ENCODE assay signal across 8 cellular contexts in the genomic region with DNA sequence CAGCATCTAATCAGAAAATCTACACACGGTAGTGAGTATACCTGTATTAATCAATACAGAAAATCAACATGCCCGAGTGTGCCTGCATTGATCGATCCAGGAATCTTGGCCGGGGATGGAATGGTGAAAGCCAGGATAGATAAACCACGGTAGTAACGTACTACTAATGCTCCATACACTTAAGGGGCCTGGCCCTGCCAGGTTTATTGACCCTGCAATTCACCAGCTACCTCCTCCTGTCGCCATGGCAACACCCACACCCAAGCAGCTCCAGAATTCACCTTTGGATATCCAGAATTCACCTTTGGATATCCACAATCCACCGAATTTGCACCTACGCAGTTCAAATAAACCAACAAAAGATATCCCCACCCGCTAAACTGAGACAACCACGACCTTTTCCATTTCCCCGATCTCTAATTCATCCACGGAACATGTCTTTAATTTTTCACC. TPM values are rescaled to one million over a fixed set of nuclear protein-coding genes. Genes with fewer than 3 reads are reported as not detected.
DNase-seq lines count a peak whose midpoint lies in the region; ATAC-seq and TF ChIP-seq lines count a peak whose summit lies in the region.

No MANE protein-coding gene starts in this region.

- no peak for ATAC-seq in esophagus mucosa
- ATAC-seq in stimulated activated naive B cell treated with anti-CD40 and anti-IgM and Interleukin-4, amounts not matched to agents 10 μg/mL and 1 μg/mL and 100 μg/mL, for 72 hours (replicated peaks): no peak
- ATAC-seq in HG03354 (IDR thresholded peaks at IDR 0.05; ENCODE audit: poor library complexity, severe bottlenecking, unreplicated experiment): no peak

- TF ChIP-seq CTCF in dorsolateral prefrontal cortex (IDR thresholded peaks at IDR 0.05 in 54 of 56, conservative IDR thresholded peaks at IDR 0.05 in 2 of 56; ENCODE audit: low read depth in 1 of 56, partially characterized antibody in 56 of 56): no peak

- no peak overlapping the region for H4K5ac ChIP-seq in mesendoderm (ENCODE audit: low read length)

- H3K23ac ChIP-seq in mesendoderm (ENCODE audit: low read length): no peak overlapping the region

- no peaks in the 10 kb centered on the region for H3K79me1 ChIP-seq in mesendoderm (ENCODE audit: low read length)

- peak overlapping the region; percentile 86 for H3K4me2 ChIP-seq in mesendoderm (ENCODE audit: low read length)

- peaks cover 6% of the 10 kb centered on the region for H3K4me1 Mint-ChIP-seq in activated T-cell treated with anti-CD3 and anti-CD28 coated beads, Interleukin-2, amount 50 U/mL, for 24 hours (ENCODE audit: low read depth)
- H3K4me1 Mint-ChIP-seq in stimulated activated naive B cell treated with anti-CD40 and anti-IgM and Interleukin-4, amounts not matched to agents 10 μg/mL and 1 μg/mL and 100 μg/mL, for 72 hours: peaks cover 0 to 7% of the 10 kb centered on the region in 2 donors

- H3K36me3 Mint-ChIP-seq in activated T-cell treated with anti-CD3 and anti-CD28 coated beads, Interleukin-2, amount 50 U/mL, for 24 hours (ENCODE audit: low read depth): no peaks in the 10 kb centered on the region
- H3K36me3 Mint-ChIP-seq in stimulated activated naive B cell treated with anti-CD40 and anti-IgM and Interleukin-4, amounts not matched to agents 10 μg/mL and 1 μg/mL and 100 μg/mL, for 72 hours: no peaks in the 10 kb centered on the region

- H3K4me3 Mint-ChIP-seq in activated T-cell treated with anti-CD3 and anti-CD28 coated beads, Interleukin-2, amount 50 U/mL, for 24 hours: no peak overlapping the region
- no peak overlapping the region for H3K4me3 Mint-ChIP-seq in stimulated activated naive B cell treated with anti-CD40 and anti-IgM and Interleukin-4, amounts not matched to agents 10 μg/mL and 1 μg/mL and 100 μg/mL, for 72 hours

- H3K4me3 ChIP-seq in dorsolateral prefrontal cortex (peak overlapping the region; percentile 43 to 85 (median 71)), mesendoderm (ENCODE audit: low read length) (no peak overlapping the region)

- H2AK5ac ChIP-seq in mesendoderm (ENCODE audit: low read length): no peak overlapping the region

- no peak overlapping the region for H4K8ac ChIP-seq in mesendoderm (ENCODE audit: low read depth, low read length)

- no peak overlapping the region for H2BK120ac ChIP-seq in mesendoderm (ENCODE audit: low read depth, low read length)

- H3K27ac ChIP-seq in dorsolateral prefrontal cortex: peak overlapping the region; percentile 98 to 100 (median 100)
- H3K27ac ChIP-seq in mesendoderm (ENCODE audit: low read depth, low read length): peak overlapping the region; percentile 94

- H2BK15ac ChIP-seq in mesendoderm (replicated peaks; ENCODE audit: low read depth): no peak overlapping the region

- peaks cover 4% of the 10 kb centered on the region for H3K4me1 ChIP-seq in mesendoderm (ENCODE audit: control insufficient read depth, low read depth, low read length)

- no CpG with 5 or more reads among the region's 13 CpGs for WGBS in mesendoderm (ENCODE audit: extremely low coverage, insufficient coverage, low lambda C conversion rate)

- H3K56ac ChIP-seq in mesendoderm (ENCODE audit: low read length): peak overlapping the region; percentile 93

- H3K27ac Mint-ChIP-seq in activated T-cell treated with anti-CD3 and anti-CD28 coated beads, Interleukin-2, amount 50 U/mL, for 24 hours: no peak overlapping the region
- no peak overlapping the region for H3K27ac Mint-ChIP-seq in stimulated activated naive B cell treated with anti-CD40 and anti-IgM and Interleukin-4, amounts not matched to agents 10 μg/mL and 1 μg/mL and 100 μg/mL, for 72 hours

- H3K9me3 Mint-ChIP-seq in activated T-cell treated with anti-CD3 and anti-CD28 coated beads, Interleukin-2, amount 50 U/mL, for 24 hours: no peaks in the 10 kb centered on the region
- H3K9me3 Mint-ChIP-seq in stimulated activated naive B cell treated with anti-CD40 and anti-IgM and Interleukin-4, amounts not matched to agents 10 μg/mL and 1 μg/mL and 100 μg/mL, for 72 hours: no peaks in the 10 kb centered on the region

- no peaks in the 10 kb centered on the region for H3K79me2 ChIP-seq in mesendoderm (ENCODE audit: control insufficient read depth, insufficient read depth, low read length)

- peak; percentile 49 for DNase-seq in activated T-cell treated with anti-CD3 and anti-CD28 coated beads, Interleukin-2, amount 50 U/mL, for 24 hours
- DNase-seq in activated T-cell treated with anti-CD3 and anti-CD28 coated beads for 4 hours (no peak), NCI-H526 treated with DMSO at 0.1 percent for 48 hours (lab: John Stamatoyannopoulos, UW) (peak; percentile 69), dorsolateral prefrontal cortex (peak in 2 of 10 donors; percentile 29 to 53), mesendoderm (peak; percentile 80)
- DNase-seq in stimulated activated naive B cell treated with anti-CD40 and anti-IgM and Interleukin-4, amounts not matched to agents 10 μg/mL and 1 μg/mL and 100 μg/mL, for 72 hours: no peak

- H3K4ac ChIP-seq in mesendoderm (ENCODE audit: low read depth, low read length): no peak overlapping the region

- H3K18ac ChIP-seq in mesendoderm (ENCODE audit: low read length): peak overlapping the region; percentile 85

- H3K27me3 ChIP-seq in dorsolateral prefrontal cortex: no peaks in the 10 kb centered on the region
- H3K27me3 ChIP-seq in mesendoderm (ENCODE audit: insufficient read depth, low read length, poor library complexity): no peaks in the 10 kb centered on the region

- intact Hi-C loops in dorsolateral prefrontal cortex (cut with DNase I): loop anchor here (5.0 kb wide), 4 partner anchors 50 to 375 kb away; a partner anchor contains a TSS

- peak overlapping the region; percentile 89 for H3K9ac ChIP-seq in mesendoderm (ENCODE audit: low read length)

- no peaks in the 10 kb centered on the region for H3K27me3 Mint-ChIP-seq in activated T-cell treated with anti-CD3 and anti-CD28 coated beads, Interleukin-2, amount 50 U/mL, for 24 hours
- H3K27me3 Mint-ChIP-seq in stimulated activated naive B cell treated with anti-CD40 and anti-IgM and Interleukin-4, amounts not matched to agents 10 μg/mL and 1 μg/mL and 100 μg/mL, for 72 hours: no peaks in the 10 kb centered on the region

- H2BK5ac ChIP-seq in mesendoderm (ENCODE audit: low read length): no peak overlapping the region

- no peaks in the 10 kb centered on the region for H3K36me3 ChIP-seq in mesendoderm (ENCODE audit: control insufficient read depth, insufficient read depth, low read length)

RNA-seq across cellular contexts. Expression of a gene that starts 14.8 kb away (rescaled TPM):
- 1,000 to 10,000 TPM; 1,009 to 2,641 (median 1,957) TPM for total RNA-seq in dorsolateral prefrontal cortex
- polyA plus RNA-seq in mesendoderm (2013, experiment 1 of 2): 406 TPM
- polyA plus RNA-seq in mesendoderm (2013, experiment 2 of 2): 423 TPM
- total RNA-seq in esophagus mucosa: 420 TPM

RNA-seq across cellular contexts. Expression of a gene that starts 50.3 kb away (rescaled TPM):
- total RNA-seq in dorsolateral prefrontal cortex (10 to 100 TPM; 16.4 to 42.6 (median 27.7) TPM), esophagus mucosa (12.2 TPM)
- polyA plus RNA-seq in mesendoderm (2013, experiment 1 of 2): 6.8 TPM
- 6.9 TPM for polyA plus RNA-seq in mesendoderm (2013, experiment 2 of 2)

Comparison
In these comparisons a context has a peak if more than half of its experiments do, and no peak if none do; other contexts are left out.
1. DNase-seq: peak in activated T-cell treated with anti-CD3 and anti-CD28 coated beads, Interleukin-2, amount 50 U/mL, for 24 hours (single experiment), NCI-H526 treated with DMSO at 0.1 percent for 48 hours (single experiment) and mesendoderm (single experiment); none in activated T-cell treated with anti-CD3 and anti-CD28 coated beads for 4 hours (single experiment) and stimulated activated naive B cell treated with anti-CD40 and anti-IgM and Interleukin-4, amounts not matched to agents 10 μg/mL and 1 μg/mL and 100 μg/mL, for 72 hours (single experiment).